ENCODE assay signal across 18 cellular contexts in genomic region chr1:39321979-39322378, GRCh38.
DNase-seq lines count a peak whose midpoint lies in the region; ATAC-seq and TF ChIP-seq lines count a peak whose summit lies in the region.
"Had no signal": no experiment of that assay in that cellular context is flagged by ENCODE, and none has a peak within 500 bp of the region (broad histone marks: within the 10 kb centered on the region; RNA-seq: fewer than 3 reads in every experiment).

No MANE protein-coding gene starts in this region.

- H3K27me3 ChIP-seq in sigmoid colon = no peaks in the 10 kb centered on the region
- H3K27me3 ChIP-seq: tibial nerve had no signal

- 85 to 95% methylated on average over 1 of the region's 1 CpG for WGBS in sigmoid colon, 2 donors

- H3K9me3 ChIP-seq in T-helper 17 cell (ENCODE audit: control insufficient read depth, low read length, poor library complexity, severe bottlenecking) (no peaks in the 10 kb centered on the region), sigmoid colon (no peaks in the 10 kb centered on the region)
- H3K9me3 ChIP-seq: tibial nerve had no signal

- CTCF ChIA-PET in activated CD4-positive, alpha-beta T cell treated with anti-CD3 and anti-CD28 coated beads for 36 hours (lab: Charles Lee) = interaction anchor here (0.6 kb wide), 1 partner anchor 86 kb away, joined by 4 read pairs; no protein-coding TSS in a partner anchor
- CTCF ChIA-PET in activated CD4-positive, alpha-beta T cell treated with anti-CD3 and anti-CD28 coated beads, Interleukin-2, amount 10 ng/mL, durations not matched to agents 7 days and 5 days (lab: Charles Lee) = no interaction called here

- POLR2A ChIA-PET in activated CD4-positive, alpha-beta T cell treated with anti-CD3 and anti-CD28 coated beads for 36 hours (lab: Charles Lee) = no interaction called here
- POLR2A ChIA-PET in activated CD4-positive, alpha-beta T cell treated with anti-CD3 and anti-CD28 coated beads, Interleukin-2, amount 10 ng/mL, durations not matched to agents 7 days and 5 days (lab: Charles Lee) = no interaction called here

- peaks cover 22 to 98% (median 72%) of the 10 kb centered on the region in 4 donors for H3K36me3 ChIP-seq in sigmoid colon

- no peak for TF ChIP-seq POLR2A in sigmoid colon (IDR thresholded peaks at IDR 0.05)

- H3K4me3 ChIP-seq in sigmoid colon = no peak overlapping the region
- H3K4me3 ChIP-seq: tibial nerve had no signal

- TF ChIP-seq CTCF in GM20000 (IDR thresholded peaks at IDR 0.05; ENCODE audit: extremely low read depth, missing control alignments) = no peak
- no peak for TF ChIP-seq CTCF in sigmoid colon (IDR thresholded peaks at IDR 0.05)

- no peaks in the 10 kb centered on the region for H3K9me3 Mint-ChIP-seq in activated CD4-positive, alpha-beta T cell treated with anti-CD3 and anti-CD28 coated beads for 36 hours (ENCODE audit: low read depth)
- H3K9me3 Mint-ChIP-seq in activated CD4-positive, alpha-beta T cell treated with anti-CD3 and anti-CD28 coated beads, Interleukin-2, amount 10 ng/mL, durations not matched to agents 7 days and 5 days = no peaks in the 10 kb centered on the region

- H3K27ac ChIP-seq in sigmoid colon = peak overlapping the region in 3 of 4 donors; percentile 62 to 81 (median 70)
- H3K27ac ChIP-seq: tibial nerve had no signal

- H3K36me3 Mint-ChIP-seq in activated CD4-positive, alpha-beta T cell treated with anti-CD3 and anti-CD28 coated beads for 36 hours (ENCODE audit: low read depth) = peaks cover 47% of the 10 kb centered on the region
- H3K36me3 Mint-ChIP-seq in activated CD4-positive, alpha-beta T cell treated with anti-CD3 and anti-CD28 coated beads, Interleukin-2, amount 10 ng/mL, durations not matched to agents 7 days and 5 days (ENCODE audit: low read depth) = peaks cover 60% of the 10 kb centered on the region
- peaks cover 4% of the 10 kb centered on the region for H3K36me3 Mint-ChIP-seq in T-helper 17 cell (ENCODE audit: low read depth)

- no peaks in the 10 kb centered on the region for H3K27me3 Mint-ChIP-seq in activated CD4-positive, alpha-beta T cell treated with anti-CD3 and anti-CD28 coated beads for 36 hours
- no peaks in the 10 kb centered on the region for H3K27me3 Mint-ChIP-seq in activated CD4-positive, alpha-beta T cell treated with anti-CD3 and anti-CD28 coated beads, Interleukin-2, amount 10 ng/mL, durations not matched to agents 7 days and 5 days
- H3K27me3 Mint-ChIP-seq in T-helper 17 cell = no peaks in the 10 kb centered on the region

- no peak for DNase-seq in activated CD4-positive, alpha-beta T cell treated with anti-CD3 and anti-CD28 coated beads for 36 hours
- no peak for DNase-seq in activated CD4-positive, alpha-beta T cell treated with anti-CD3 and anti-CD28 coated beads, Interleukin-2, amount 10 ng/mL, durations not matched to agents 7 days and 5 days
- DNase-seq in GM20000 (ENCODE audit: low spot score) = peak; percentile 15
- DNase-seq in T-helper 17 cell = no peak
- DNase-seq in sigmoid colon = no peak
- no peak for DNase-seq in DMS153 (lab: John Stamatoyannopoulos, UW)
- DNase-seq in AG08396 (ENCODE audit: low spot score) = no peak
- DNase-seq in NCI-H2171 treated with DMSO at 0.1 percent for 48 hours (lab: John Stamatoyannopoulos, UW) = no peak
- DNase-seq: 8988T; anterior cingulate cortex; C1 segment of cervical spinal cord; cerebellar nuclear complex; H7; hypothalamus; NCI-H2107; NCI-H69; stimulated activated CD4-positive, alpha-beta T cell treated with anti-CD3 and anti-CD28 coated beads, Interleukin-4, amount 100 ng/mL, for 24 hours had no signal

- no peak for ATAC-seq in activated CD4-positive, alpha-beta T cell treated with anti-CD3 and anti-CD28 coated beads for 36 hours
- ATAC-seq in T-helper 17 cell = no peak

- peaks cover 0 to 15% (median 10%) of the 10 kb centered on the region in 4 donors for H3K4me1 ChIP-seq in sigmoid colon
- H3K4me1 ChIP-seq: tibial nerve had no signal

- H3K4me3 Mint-ChIP-seq in activated CD4-positive, alpha-beta T cell treated with anti-CD3 and anti-CD28 coated beads for 36 hours = no peak overlapping the region
- H3K4me3 Mint-ChIP-seq in activated CD4-positive, alpha-beta T cell treated with anti-CD3 and anti-CD28 coated beads, Interleukin-2, amount 10 ng/mL, durations not matched to agents 7 days and 5 days = no peak overlapping the region
- H3K4me3 Mint-ChIP-seq in T-helper 17 cell = no peak overlapping the region

- intact Hi-C loops in activated CD4-positive, alpha-beta T cell treated with anti-CD3 and anti-CD28 coated beads for 36 hours (cut with DNase I, micrococcal nuclease) = no loop called here
- intact Hi-C loops in sigmoid colon (cut with DNase I) = no loop called here

- TF ChIP-seq EP300 in sigmoid colon (IDR thresholded peaks at IDR 0.05) = no peak

- peak overlapping the region; percentile 56 for H3K27ac Mint-ChIP-seq in activated CD4-positive, alpha-beta T cell treated with anti-CD3 and anti-CD28 coated beads for 36 hours
- H3K27ac Mint-ChIP-seq in activated CD4-positive, alpha-beta T cell treated with anti-CD3 and anti-CD28 coated beads, Interleukin-2, amount 10 ng/mL, durations not matched to agents 7 days and 5 days = no peak overlapping the region
- H3K27ac Mint-ChIP-seq in T-helper 17 cell = peak overlapping the region; percentile 14

- peaks cover 12% of the 10 kb centered on the region for H3K4me1 Mint-ChIP-seq in activated CD4-positive, alpha-beta T cell treated with anti-CD3 and anti-CD28 coated beads for 36 hours
- H3K4me1 Mint-ChIP-seq in activated CD4-positive, alpha-beta T cell treated with anti-CD3 and anti-CD28 coated beads, Interleukin-2, amount 10 ng/mL, durations not matched to agents 7 days and 5 days = peaks cover 8% of the 10 kb centered on the region
- H3K4me1 Mint-ChIP-seq in T-helper 17 cell = peaks cover 8% of the 10 kb centered on the region
